ENCODE assay signal across 18 cellular contexts in genomic region chr10:75012471-75012870, GRCh38.
DNase-seq lines count a peak whose midpoint lies in the region; ATAC-seq and TF ChIP-seq lines count a peak whose summit lies in the region.
"Had no signal": no experiment of that assay in that cellular context is flagged by ENCODE, and none has a peak within 500 bp of the region (broad histone marks: within the 10 kb centered on the region; RNA-seq: fewer than 3 reads in every experiment).

No MANE protein-coding gene starts in this region.

- H3K27me3 ChIP-seq in CD4-positive, CD25-positive, alpha-beta regulatory T cell (ENCODE audit: control insufficient read depth, insufficient read depth, low read length), result no peaks in the 10 kb centered on the region
- H3K27me3 ChIP-seq: body of pancreas, hepatocyte, testis had no signal

- H3K4me2 ChIP-seq in OCI-LY7 (ENCODE audit: low read length), result no peak overlapping the region
- H3K4me2 ChIP-seq: hepatocyte had no signal

- H4K20me1 ChIP-seq in OCI-LY7 (ENCODE audit: insufficient read depth, low read length), result no peaks in the 10 kb centered on the region

- no peak overlapping the region for H3K4me3 Mint-ChIP-seq in CD4-positive, CD25-positive, alpha-beta regulatory T cell
- no peak overlapping the region for H3K4me3 Mint-ChIP-seq in brain
- H3K4me3 Mint-ChIP-seq: T-helper 1 cell treated with Interleukin-12 subunit alpha and Interleukin-12 subunit beta and Interleukin-4 antibody, amounts not matched to agents 30 μg/mL and 1 μg/mL, for 36 hours had no signal

- no TSS peak for BruUV-seq in OCI-LY7 (replicated peaks; lab: Mats Ljungman, UMichigan)

- H3K36me3 ChIP-seq in CD4-positive, CD25-positive, alpha-beta regulatory T cell (ENCODE audit: control insufficient read depth, insufficient read depth, low read length), result peaks cover 2% of the 10 kb centered on the region
- H3K36me3 ChIP-seq in OCI-LY7 (ENCODE audit: insufficient read depth, low read length), result no peaks in the 10 kb centered on the region

- H3K27ac Mint-ChIP-seq in CD4-positive, CD25-positive, alpha-beta regulatory T cell, result peak overlapping the region; percentile 20 to 90 (median 89)
- H3K27ac Mint-ChIP-seq in brain, result peak overlapping the region in 3 of 5 experiments; percentile 51 to 68 (median 61)
- H3K27ac Mint-ChIP-seq: T-helper 1 cell treated with Interleukin-12 subunit alpha and Interleukin-12 subunit beta and Interleukin-4 antibody, amounts not matched to agents 30 μg/mL and 1 μg/mL, for 36 hours had no signal

- H3K79me2 ChIP-seq in OCI-LY7 (ENCODE audit: insufficient read depth, low read depth, low read length), result no peaks in the 10 kb centered on the region
- H3K79me2 ChIP-seq: hepatocyte had no signal

- H2AFZ ChIP-seq in OCI-LY7 (ENCODE audit: low read length), result no peak overlapping the region
- H2AFZ ChIP-seq: hepatocyte had no signal

- H3K9me2 ChIP-seq in OCI-LY7 (ENCODE audit: insufficient read depth, low read length), result no peaks in the 10 kb centered on the region

- no peak for ATAC-seq in CD4-positive, CD25-positive, alpha-beta regulatory T cell (ENCODE audit: low read depth in 2 of 2)
- ATAC-seq in GM18868 (IDR thresholded peaks at IDR 0.05; ENCODE audit: unreplicated experiment) (peak; percentile 40), HG03064 (IDR thresholded peaks at IDR 0.05; ENCODE audit: low read depth, unreplicated experiment) (peak; percentile 40), HG03521 (IDR thresholded peaks at IDR 0.05; ENCODE audit: unreplicated experiment) (no peak)
- ATAC-seq: body of pancreas, left colon had no signal

- H3K36me3 Mint-ChIP-seq in CD4-positive, CD25-positive, alpha-beta regulatory T cell, result peaks cover 48% of the 10 kb centered on the region
- H3K36me3 Mint-ChIP-seq in brain, result peaks cover 48% of the 10 kb centered on the region

- H3K4me1 Mint-ChIP-seq in CD4-positive, CD25-positive, alpha-beta regulatory T cell, result peaks cover 30 to 63% (median 39%) of the 10 kb centered on the region in 4 donors
- peaks cover 46% of the 10 kb centered on the region for H3K4me1 Mint-ChIP-seq in brain

- no peaks in the 10 kb centered on the region for H3K9me3 ChIP-seq in CD4-positive, CD25-positive, alpha-beta regulatory T cell (ENCODE audit: control insufficient read depth in 2 of 2, low read length in 2 of 2)
- H3K9me3 ChIP-seq in OCI-LY7 (ENCODE audit: low read length), result no peaks in the 10 kb centered on the region
- H3K9me3 ChIP-seq: body of pancreas, testis had no signal

- no peak overlapping the region for H3K4me3 ChIP-seq in CD4-positive, CD25-positive, alpha-beta regulatory T cell (ENCODE audit: low read depth, low read length)
- no peak overlapping the region for H3K4me3 ChIP-seq in OCI-LY7 (ENCODE audit: low read depth, low read length, poor library complexity, severe bottlenecking)
- H3K4me3 ChIP-seq: body of pancreas, hepatocyte, testis had no signal

- CTCF ChIA-PET in OCI-LY7 (lab: Charles Lee; ENCODE audit: unreplicated experiment), result no interaction called here

- peaks cover 19% of the 10 kb centered on the region for H3K4me1 ChIP-seq in CD4-positive, CD25-positive, alpha-beta regulatory T cell (ENCODE audit: control insufficient read depth, insufficient read depth, low read length, poor library complexity, severe bottlenecking)
- H3K4me1 ChIP-seq in OCI-LY7 (ENCODE audit: insufficient read depth, low read length, poor library complexity, severe bottlenecking), result no peaks in the 10 kb centered on the region

- TF ChIP-seq CTCF in brain (conservative IDR thresholded peaks at IDR 0.05) (no peak), OCI-LY7 (conservative IDR thresholded peaks at IDR 0.05; ENCODE audit: low read length) (no peak)

- intact Hi-C loops in OCI-LY7 (cut with micrococcal nuclease; ENCODE audit: unreplicated experiment), result loop anchor here (10.0 kb wide), 2 partner anchors 188 to 222 kb away; partner anchors contain the start of genes COMTD1 and KAT6B

- POLR2A ChIA-PET in OCI-LY7 (lab: Charles Lee), result no interaction called here

- H3K9me3 Mint-ChIP-seq in CD4-positive, CD25-positive, alpha-beta regulatory T cell, result peaks cover 0 to 2% (median 0%) of the 10 kb centered on the region in 7 donors
- H3K9me3 Mint-ChIP-seq in brain, result no peaks in the 10 kb centered on the region

- H3K27me3 Mint-ChIP-seq in CD4-positive, CD25-positive, alpha-beta regulatory T cell, result no peaks in the 10 kb centered on the region
- no peaks in the 10 kb centered on the region for H3K27me3 Mint-ChIP-seq in brain

- DNase-seq in CD4-positive, CD25-positive, alpha-beta regulatory T cell, result no peak
- DNase-seq in SHP77 (lab: John Stamatoyannopoulos, UW), result no peak
- DNase-seq in iPS-NIHi7 (ENCODE audit: extremely low spot score), result no peak
- no peak for DNase-seq in OCI-LY7 (ENCODE audit: low spot score)
- DNase-seq: activated CD4-positive, alpha-beta T cell treated with anti-CD3 and anti-CD28 coated beads, Interleukin-2, amount 50 U/mL, for 1 hour; activated effector memory CD4-positive, alpha-beta T cell treated with Interleukin-2 at 50 U/mL for 16 hours; body of pancreas; DMS53; left colon; NCI-H187; NCI-H526 treated with DMSO at 0.1 percent for 48 hours; testis had no signal

- H3K27ac ChIP-seq in CD4-positive, CD25-positive, alpha-beta regulatory T cell (ENCODE audit: insufficient read depth, low read length, poor library complexity, severe bottlenecking), result no peak overlapping the region
- H3K27ac ChIP-seq in OCI-LY7 (ENCODE audit: low read depth, low read length, poor library complexity, severe bottlenecking), result no peak overlapping the region
- H3K27ac ChIP-seq: body of pancreas, hepatocyte, testis had no signal

Comparison
In these comparisons a context has a peak if more than half of its experiments do, and no peak if none do; other contexts are left out.
1. ATAC-seq: peak in GM18868 (single experiment) and HG03064 (single experiment); none in CD4-positive, CD25-positive, alpha-beta regulatory T cell (0 of 2) and HG03521 (single experiment).